Comparison of ENCODE assay signal across 27 cellular contexts in the genomic region with DNA sequence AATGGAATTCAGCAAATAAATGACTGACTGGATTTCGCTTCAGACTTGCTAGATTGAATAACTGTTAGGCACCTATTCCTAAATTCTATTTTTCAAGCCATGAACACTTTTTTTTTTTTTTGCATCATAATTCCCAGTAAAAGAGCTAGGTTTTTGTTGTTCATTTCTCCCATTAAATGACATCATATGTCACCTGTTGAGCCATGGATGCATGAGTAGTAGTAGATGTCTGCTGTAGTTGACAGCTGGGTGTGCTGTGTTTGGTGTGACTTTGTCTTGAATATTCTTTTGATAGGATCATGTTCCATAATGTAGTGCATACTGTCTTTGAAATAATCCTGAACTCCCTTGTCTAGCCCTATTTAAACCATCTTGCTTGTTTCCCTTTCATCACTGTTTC.
"Had no signal": no experiment of that assay in that cellular context is flagged by ENCODE, and none has a peak within 500 bp of the region (broad histone marks: within the 10 kb centered on the region; RNA-seq: fewer than 3 reads in every experiment).

No MANE protein-coding gene starts in this region.

- H3K4me3 Mint-ChIP-seq: activated CD4-positive, alpha-beta T cell treated with anti-CD3 and anti-CD28 coated beads, Interleukin-2, amount 10 ng/mL, durations not matched to agents 24 days and 14 days; activated CD8-positive, alpha-beta T cell treated with anti-CD3 and anti-CD28 coated beads for 36 hours; activated naive CD4-positive, alpha-beta T cell treated with anti-CD3 and anti-CD28 coated beads, Interleukin-2, amount 10 ng/mL, durations not matched to agents 7 days and 5 days; activated naive CD8-positive, alpha-beta T cell treated with anti-CD3 and anti-CD28 coated beads, Interleukin-2, amount 10 ng/mL, durations not matched to agents 7 days and 5 days; activated T-helper 1 cell treated with anti-CD3 and anti-CD28 coated beads, Interleukin-12 subunit alpha, Interleukin-12 subunit beta, Interleukin-2, Interleukin-4 antibody, amounts not matched to agents 30 ng/mL and 10 ng/mL and 1 ng/mL, durations not matched to agents 14 hours and 24 hours and 36 hours; T-helper 1 cell treated with Interleukin-12 subunit alpha and Interleukin-12 subunit beta and Interleukin-4 antibody, amounts not matched to agents 30 μg/mL and 1 μg/mL, for 36 hours; T-helper 2 cell treated with Interferon-gamma antibody and Interleukin-4, amounts not matched to agents 5 μg/mL and 100 μg/mL, for 36 hours had no signal

- ATAC-seq: activated CD8-positive, alpha-beta T cell treated with anti-CD3 and anti-CD28 coated beads for 36 hours; PC-3 had no signal

- H3K27ac Mint-ChIP-seq: activated CD4-positive, alpha-beta T cell treated with anti-CD3 and anti-CD28 coated beads, Interleukin-2, amount 10 ng/mL, durations not matched to agents 24 days and 14 days; activated CD8-positive, alpha-beta T cell treated with anti-CD3 and anti-CD28 coated beads for 36 hours; activated naive CD4-positive, alpha-beta T cell treated with anti-CD3 and anti-CD28 coated beads, Interleukin-2, amount 10 ng/mL, durations not matched to agents 7 days and 5 days; activated naive CD8-positive, alpha-beta T cell treated with anti-CD3 and anti-CD28 coated beads, Interleukin-2, amount 10 ng/mL, durations not matched to agents 7 days and 5 days; activated T-helper 1 cell treated with anti-CD3 and anti-CD28 coated beads, Interleukin-12 subunit alpha, Interleukin-12 subunit beta, Interleukin-2, Interleukin-4 antibody, amounts not matched to agents 30 ng/mL and 10 ng/mL and 1 ng/mL, durations not matched to agents 14 hours and 24 hours and 36 hours; T-helper 1 cell treated with Interleukin-12 subunit alpha and Interleukin-12 subunit beta and Interleukin-4 antibody, amounts not matched to agents 30 μg/mL and 1 μg/mL, for 36 hours; T-helper 2 cell treated with Interferon-gamma antibody and Interleukin-4, amounts not matched to agents 5 μg/mL and 100 μg/mL, for 36 hours had no signal

- H3K9me3 Mint-ChIP-seq: activated CD4-positive, alpha-beta T cell treated with anti-CD3 and anti-CD28 coated beads, Interleukin-2, amount 10 ng/mL, durations not matched to agents 24 days and 14 days; activated CD8-positive, alpha-beta T cell treated with anti-CD3 and anti-CD28 coated beads for 36 hours; activated naive CD4-positive, alpha-beta T cell treated with anti-CD3 and anti-CD28 coated beads, Interleukin-2, amount 10 ng/mL, durations not matched to agents 7 days and 5 days; activated naive CD8-positive, alpha-beta T cell treated with anti-CD3 and anti-CD28 coated beads, Interleukin-2, amount 10 ng/mL, durations not matched to agents 7 days and 5 days; activated T-helper 1 cell treated with anti-CD3 and anti-CD28 coated beads, Interleukin-12 subunit alpha, Interleukin-12 subunit beta, Interleukin-2, Interleukin-4 antibody, amounts not matched to agents 30 ng/mL and 10 ng/mL and 1 ng/mL, durations not matched to agents 14 hours and 24 hours and 36 hours; T-helper 1 cell treated with Interleukin-12 subunit alpha and Interleukin-12 subunit beta and Interleukin-4 antibody, amounts not matched to agents 30 μg/mL and 1 μg/mL, for 36 hours; T-helper 2 cell treated with Interferon-gamma antibody and Interleukin-4, amounts not matched to agents 5 μg/mL and 100 μg/mL, for 36 hours had no signal

- DNase-seq: activated CD4-positive, alpha-beta T cell treated with anti-CD3 and anti-CD28 coated beads, Interleukin-2, amount 10 ng/mL, durations not matched to agents 24 days and 14 days; activated CD4-positive, alpha-beta T cell treated with anti-CD3 and anti-CD28 coated beads, Interleukin-2, amount 50 U/mL, for 4 hours; activated CD8-positive, alpha-beta T cell treated with anti-CD3 and anti-CD28 coated beads for 36 hours; activated gamma-delta T cell treated with Interleukin-2 at 50 U/mL for 16 hours; activated naive CD4-positive, alpha-beta T cell treated with anti-CD3 and anti-CD28 coated beads, Interleukin-2, amount 10 ng/mL, durations not matched to agents 7 days and 5 days; activated naive CD8-positive, alpha-beta T cell treated with anti-CD3 and anti-CD28 coated beads, Interleukin-2, amount 10 ng/mL, durations not matched to agents 7 days and 5 days; activated T-cell treated with anti-CD3 and anti-CD28 coated beads, Interleukin-2, amount 50 U/mL, for 1 hour; adrenal gland; anterior cingulate cortex; brain microvascular endothelial cell; central memory CD4-positive, alpha-beta T cell; MM.1S; MV-4-11; NCI-H1092; NCI-H1436 treated with DMSO at 0.1 percent for 48 hours; NCI-H1694 treated with DMSO at 0.1 percent for 48 hours; NCI-H2029; NCI-H345; NCI-H524 treated with DMSO at 0.1 percent for 48 hours; PC-3; Peyer's patch; RPMI8226; SHP77 treated with DMSO at 0.1 percent for 48 hours; SK-N-SH had no signal

- H3K27me3 Mint-ChIP-seq: activated CD4-positive, alpha-beta T cell treated with anti-CD3 and anti-CD28 coated beads, Interleukin-2, amount 10 ng/mL, durations not matched to agents 24 days and 14 days; activated CD8-positive, alpha-beta T cell treated with anti-CD3 and anti-CD28 coated beads for 36 hours; activated naive CD4-positive, alpha-beta T cell treated with anti-CD3 and anti-CD28 coated beads, Interleukin-2, amount 10 ng/mL, durations not matched to agents 7 days and 5 days; activated naive CD8-positive, alpha-beta T cell treated with anti-CD3 and anti-CD28 coated beads, Interleukin-2, amount 10 ng/mL, durations not matched to agents 7 days and 5 days had no signal
